In the genomic region with DNA sequence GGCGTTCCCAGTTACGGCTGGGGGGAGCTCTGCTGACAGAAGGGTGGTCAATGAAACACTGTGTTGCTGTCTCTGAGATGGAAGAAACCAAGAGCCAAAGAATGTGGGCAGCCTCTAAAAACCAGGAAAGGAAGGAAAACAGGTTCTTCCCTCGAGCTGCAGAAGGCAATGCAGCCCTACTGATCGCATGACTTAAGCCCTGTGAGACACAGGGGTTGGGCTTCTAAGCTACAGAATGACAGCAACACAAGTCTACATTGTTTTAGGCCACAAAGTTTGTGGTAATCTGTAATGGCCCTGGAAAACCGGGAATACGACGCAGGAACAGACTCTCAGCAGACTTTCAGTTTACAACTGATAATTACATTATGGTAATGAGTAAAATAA, we compare ENCODE assay signal across 17 cellular contexts. TPM values are rescaled to one million over a fixed set of nuclear protein-coding genes. Genes with fewer than 3 reads are reported as not detected.
DNase-seq lines count a peak whose midpoint lies in the region; ATAC-seq and TF ChIP-seq lines count a peak whose summit lies in the region.
"Had no signal": no experiment of that assay in that cellular context is flagged by ENCODE, and none has a peak within 500 bp of the region (broad histone marks: within the 10 kb centered on the region; RNA-seq: fewer than 3 reads in every experiment).

No MANE protein-coding gene starts in this region.

- intact Hi-C loops in mucosa of descending colon (cut with DNase I, micrococcal nuclease) = loop anchor here in 1 of 2 donors (5.0 kb wide), 1 partner anchor 296 kb away; no protein-coding TSS in a partner anchor

- no peaks in the 10 kb centered on the region for H3F3A ChIP-seq in GM23338 (replicated peaks; ENCODE audit: low read depth)

- no peak overlapping the region for H3K4me2 ChIP-seq in GM23338
- H3K4me2 ChIP-seq: BLaER1 treated with 17β-estradiol and CSF1 and Interleukin-3, amounts not matched to agents 10 nM and 100 nM had no signal

- H3K4me1 ChIP-seq in GM23338 (ENCODE audit: insufficient read depth) (no peaks in the 10 kb centered on the region; the same call in 1 of the 2 replicates), mucosa of descending colon (ENCODE audit: low read depth) (no peaks in the 10 kb centered on the region)

- DNase-seq in GM23338 (ENCODE audit: low spot score) (no peak), epithelial cell of esophagus (ENCODE audit: low read depth) (peak; percentile 37), mucosa of descending colon (no peak), AG08396 (ENCODE audit: low spot score) (no peak)
- DNase-seq in activated CD8-positive, alpha-beta T cell treated with anti-CD3 and anti-CD28 coated beads, Interleukin-2, amount 10 ng/mL, durations not matched to agents 7 days and 5 days = no peak
- DNase-seq: 8988T; CD4-positive, CD25-positive, alpha-beta regulatory T cell; DMS 273 treated with DMSO at 0.1 percent for 48 hours; GM23248; H7; KG1 had no signal

- POLR2A ChIA-PET in activated CD8-positive, alpha-beta T cell treated with anti-CD3 and anti-CD28 coated beads, Interleukin-2, amount 10 ng/mL, durations not matched to agents 7 days and 5 days (lab: Charles Lee) = no interaction called here

- H3K36me3 Mint-ChIP-seq in GM23338 (ENCODE audit: low read depth) = peaks cover 58% of the 10 kb centered on the region
- no peaks in the 10 kb centered on the region for H3K36me3 Mint-ChIP-seq in activated CD8-positive, alpha-beta T cell treated with anti-CD3 and anti-CD28 coated beads, Interleukin-2, amount 10 ng/mL, durations not matched to agents 7 days and 5 days (ENCODE audit: low read depth)
- H3K36me3 Mint-ChIP-seq: CD4-positive, CD25-positive, alpha-beta regulatory T cell had no signal

- peaks cover 6% of the 10 kb centered on the region for H3K27me3 Mint-ChIP-seq in GM23338 (ENCODE audit: insufficient read depth, low read depth, poor library complexity)
- no peaks in the 10 kb centered on the region for H3K27me3 Mint-ChIP-seq in activated CD8-positive, alpha-beta T cell treated with anti-CD3 and anti-CD28 coated beads, Interleukin-2, amount 10 ng/mL, durations not matched to agents 7 days and 5 days (ENCODE audit: low read depth)
- H3K27me3 Mint-ChIP-seq: CD4-positive, CD25-positive, alpha-beta regulatory T cell had no signal

- no peaks in the 10 kb centered on the region for H3K79me2 ChIP-seq in GM23338 (replicated peaks; ENCODE audit: insufficient read depth)

- no peak overlapping the region for H2AFZ ChIP-seq in GM23338
- H2AFZ ChIP-seq: GM23248 had no signal

- no peaks in the 10 kb centered on the region for H3K9me2 ChIP-seq in GM23338 (ENCODE audit: insufficient read depth)

- CTCF ChIA-PET in activated CD8-positive, alpha-beta T cell treated with anti-CD3 and anti-CD28 coated beads, Interleukin-2, amount 10 ng/mL, durations not matched to agents 7 days and 5 days (lab: Charles Lee) = no interaction called here

- no peaks in the 10 kb centered on the region for H4K20me1 ChIP-seq in GM23338 (replicated peaks; ENCODE audit: insufficient read depth)

- H3K36me3 ChIP-seq in GM23338 (ENCODE audit: insufficient read depth) (peaks cover 21% of the 10 kb centered on the region), KOPT-K1 (ENCODE audit: insufficient read depth, low read length) (peaks cover 56% of the 10 kb centered on the region), mucosa of descending colon (ENCODE audit: low read depth) (peaks cover 4% of the 10 kb centered on the region)

- no peak overlapping the region for H3K4me3 Mint-ChIP-seq in GM23338
- no peak overlapping the region for H3K4me3 Mint-ChIP-seq in activated CD8-positive, alpha-beta T cell treated with anti-CD3 and anti-CD28 coated beads, Interleukin-2, amount 10 ng/mL, durations not matched to agents 7 days and 5 days
- H3K4me3 Mint-ChIP-seq: CD4-positive, CD25-positive, alpha-beta regulatory T cell had no signal

- peaks cover 10% of the 10 kb centered on the region; the same call in 2 of the 3 replicates for H3K4me1 Mint-ChIP-seq in GM23338
- H3K4me1 Mint-ChIP-seq in activated CD8-positive, alpha-beta T cell treated with anti-CD3 and anti-CD28 coated beads, Interleukin-2, amount 10 ng/mL, durations not matched to agents 7 days and 5 days (ENCODE audit: low read depth) = no peaks in the 10 kb centered on the region
- H3K4me1 Mint-ChIP-seq: CD4-positive, CD25-positive, alpha-beta regulatory T cell had no signal

- ATAC-seq in GM23338 (peak; percentile 36; the same call in 1 of the 3 replicates), mucosa of descending colon (peak; percentile 37), HG03159 (IDR thresholded peaks at IDR 0.05; ENCODE audit: unreplicated experiment) (no peak)
- no peak for ATAC-seq in activated CD8-positive, alpha-beta T cell treated with anti-CD3 and anti-CD28 coated beads, Interleukin-2, amount 10 ng/mL, durations not matched to agents 7 days and 5 days
- ATAC-seq: GM12878 had no signal

- H3K4me3 ChIP-seq in GM23338 = no peak overlapping the region
- H3K4me3 ChIP-seq in epithelial cell of esophagus (ENCODE audit: low read length) = no peak overlapping the region
- H3K4me3 ChIP-seq in mucosa of descending colon = no peak overlapping the region
- H3K4me3 ChIP-seq: BLaER1 treated with 17β-estradiol and CSF1 and Interleukin-3, amounts not matched to agents 10 nM and 100 nM; GM12878; GM23248 had no signal

- H3K9me3 ChIP-seq in KOPT-K1 (ENCODE audit: insufficient read depth, low read length, poor library complexity, severe bottlenecking) (no peaks in the 10 kb centered on the region), mucosa of descending colon (no peaks in the 10 kb centered on the region)
- H3K9me3 ChIP-seq: BLaER1 treated with 17β-estradiol and CSF1 and Interleukin-3, amounts not matched to agents 10 nM and 100 nM had no signal

- TF ChIP-seq CTCF in GM23338 (conservative IDR thresholded peaks at IDR 0.05; ENCODE audit: low read depth in 2 of 2) = no peak; a peak in 1 of 4 replicates
- no peak for TF ChIP-seq CTCF in epithelial cell of esophagus (IDR thresholded peaks at IDR 0.05; ENCODE audit: insufficient read depth, low read depth, low read length, missing control alignments)
- no peak for TF ChIP-seq CTCF in mucosa of descending colon (IDR thresholded peaks at IDR 0.05)

- H3K27ac ChIP-seq in GM23338 (ENCODE audit: low read depth) (no peak overlapping the region), KOPT-K1 (ENCODE audit: low read depth, low read length, poor library complexity, severe bottlenecking) (peak overlapping the region; percentile 93)
- H3K27ac ChIP-seq: BLaER1 treated with 17β-estradiol and CSF1 and Interleukin-3, amounts not matched to agents 10 nM and 100 nM; GM23248 had no signal

- H3K27ac Mint-ChIP-seq in GM23338 = no peak overlapping the region
- no peak overlapping the region for H3K27ac Mint-ChIP-seq in activated CD8-positive, alpha-beta T cell treated with anti-CD3 and anti-CD28 coated beads, Interleukin-2, amount 10 ng/mL, durations not matched to agents 7 days and 5 days
- H3K27ac Mint-ChIP-seq: CD4-positive, CD25-positive, alpha-beta regulatory T cell had no signal

- no peaks in the 10 kb centered on the region for H3K9me3 Mint-ChIP-seq in GM23338
- no peaks in the 10 kb centered on the region for H3K9me3 Mint-ChIP-seq in activated CD8-positive, alpha-beta T cell treated with anti-CD3 and anti-CD28 coated beads, Interleukin-2, amount 10 ng/mL, durations not matched to agents 7 days and 5 days (ENCODE audit: insufficient read depth)

- no peaks in the 10 kb centered on the region for H3K27me3 ChIP-seq in GM23338 (ENCODE audit: insufficient read depth)
- H3K27me3 ChIP-seq: BLaER1 treated with 17β-estradiol and CSF1 and Interleukin-3, amounts not matched to agents 10 nM and 100 nM had no signal

TF ChIP-seq in GM23338, 12 proteins besides CTCF, POLR2A, EP300 and RAD21 (continues in another document):
- TF ChIP-seq ETS1 (IDR thresholded peaks at IDR 0.05) = no peak
- TF ChIP-seq NANOG (IDR thresholded peaks at IDR 0.05; ENCODE audit: borderline replicate concordance) = no peak
- TF ChIP-seq EZH2phosphoT487 (IDR thresholded peaks at IDR 0.05; ENCODE audit: unreplicated experiment) = no peak
- TF ChIP-seq ZNF114 (CRISPR knock-in tag; IDR thresholded peaks at IDR 0.05) = no peak
- TF ChIP-seq, protein P1, sequence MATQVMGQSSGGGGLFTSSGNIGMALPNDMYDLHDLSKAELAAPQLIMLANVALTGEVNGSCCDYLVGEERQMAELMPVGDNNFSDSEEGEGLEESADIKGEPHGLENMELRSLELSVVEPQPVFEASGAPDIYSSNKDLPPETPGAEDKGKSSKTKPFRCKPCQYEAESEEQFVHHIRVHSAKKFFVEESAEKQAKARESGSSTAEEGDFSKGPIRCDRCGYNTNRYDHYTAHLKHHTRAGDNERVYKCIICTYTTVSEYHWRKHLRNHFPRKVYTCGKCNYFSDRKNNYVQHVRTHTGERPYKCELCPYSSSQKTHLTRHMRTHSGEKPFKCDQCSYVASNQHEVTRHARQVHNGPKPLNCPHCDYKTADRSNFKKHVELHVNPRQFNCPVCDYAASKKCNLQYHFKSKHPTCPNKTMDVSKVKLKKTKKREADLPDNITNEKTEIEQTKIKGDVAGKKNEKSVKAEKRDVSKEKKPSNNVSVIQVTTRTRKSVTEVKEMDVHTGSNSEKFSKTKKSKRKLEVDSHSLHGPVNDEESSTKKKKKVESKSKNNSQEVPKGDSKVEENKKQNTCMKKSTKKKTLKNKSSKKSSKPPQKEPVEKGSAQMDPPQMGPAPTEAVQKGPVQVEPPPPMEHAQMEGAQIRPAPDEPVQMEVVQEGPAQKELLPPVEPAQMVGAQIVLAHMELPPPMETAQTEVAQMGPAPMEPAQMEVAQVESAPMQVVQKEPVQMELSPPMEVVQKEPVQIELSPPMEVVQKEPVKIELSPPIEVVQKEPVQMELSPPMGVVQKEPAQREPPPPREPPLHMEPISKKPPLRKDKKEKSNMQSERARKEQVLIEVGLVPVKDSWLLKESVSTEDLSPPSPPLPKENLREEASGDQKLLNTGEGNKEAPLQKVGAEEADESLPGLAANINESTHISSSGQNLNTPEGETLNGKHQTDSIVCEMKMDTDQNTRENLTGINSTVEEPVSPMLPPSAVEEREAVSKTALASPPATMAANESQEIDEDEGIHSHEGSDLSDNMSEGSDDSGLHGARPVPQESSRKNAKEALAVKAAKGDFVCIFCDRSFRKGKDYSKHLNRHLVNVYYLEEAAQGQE (IDR thresholded peaks at IDR 0.05; ENCODE audit: unreplicated experiment) = no peak

RNA-seq across cellular contexts. Expression of gene MTNR1A, which starts 38.2 kb away (rescaled TPM):
- 0.66 and 1.4 TPM in 2 replicates for total RNA-seq in GM23338 (2014; rRNA removed; shearing (Covaris generic))
- 0.32 and 0.35 TPM in 2 replicates for polyA plus RNA-seq in GM23338 (2016; fragmentation: Nextera tagmentation; extraction: Ambion mirVana)
- total RNA-seq in mucosa of descending colon = 1 to 10 TPM; 1.4 to 4.9 (median 3.8) TPM
- total RNA-seq in activated CD8-positive, alpha-beta T cell treated with anti-CD3 and anti-CD28 coated beads, Interleukin-2, amount 10 ng/mL, durations not matched to agents 7 days and 5 days = not detected
- total RNA-seq: CD4-positive, CD25-positive, alpha-beta regulatory T cell; Daoy; G401; GM12878; GM23248 had no signal
- polyA plus RNA-seq: CD4-positive, CD25-positive, alpha-beta regulatory T cell; GM23248 had no signal

Comparison
In these comparisons a context has a peak if more than half of its experiments do, and no peak if none do; other contexts are left out.
1. ATAC-seq: peak in GM23338 (single experiment) and mucosa of descending colon (single experiment); none in activated CD8-positive, alpha-beta T cell treated with anti-CD3 and anti-CD28 coated beads, Interleukin-2, amount 10 ng/mL, durations not matched to agents 7 days and 5 days (single experiment) and HG03159 (single experiment).